In the genomic region with DNA sequence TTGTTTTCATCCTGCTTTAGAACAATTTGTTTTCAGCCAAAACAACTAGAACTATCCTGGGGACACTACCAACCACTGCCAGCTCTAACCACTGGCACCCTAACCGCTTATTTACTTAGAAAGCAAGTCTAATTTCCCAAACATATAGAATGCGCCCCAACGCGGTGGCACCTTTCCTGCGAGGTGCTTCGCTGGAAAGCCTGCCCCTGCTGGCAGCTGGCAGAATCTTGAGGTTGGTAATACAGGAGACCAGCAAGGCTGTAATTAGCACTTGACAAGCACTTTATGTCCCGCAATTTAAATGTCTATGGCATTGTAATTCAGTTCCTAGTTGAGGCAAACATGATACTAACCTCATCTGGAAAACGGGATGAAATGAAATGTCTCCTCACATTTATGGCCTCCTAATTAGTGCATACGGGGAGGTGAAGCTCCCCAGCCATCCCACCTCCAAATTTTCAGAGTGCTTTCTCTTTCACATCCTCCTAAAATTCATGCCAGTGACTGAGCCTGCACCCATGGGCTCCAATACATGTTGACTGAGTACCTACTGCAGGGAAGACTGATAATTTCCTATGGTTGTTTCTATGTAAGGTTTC, we compare ENCODE assay signal across 8 cellular contexts. TPM values are rescaled to one million over a fixed set of nuclear protein-coding genes. Genes with fewer than 3 reads are reported as not detected.
A peak's percentile ranks its signal among the peaks of the same experiment; 100 is the strongest.
DNase-seq lines count a peak whose midpoint lies in the region; ATAC-seq and TF ChIP-seq lines count a peak whose summit lies in the region.

No MANE protein-coding gene starts in this region.

- H3K9me2 ChIP-seq in SK-N-SH, result no peaks in the 10 kb centered on the region

- intact Hi-C loops in vagina (cut with DNase I), result no loop called here

- H3K27me3 ChIP-seq in SK-N-SH (ENCODE audit: insufficient read depth) (no peaks in the 10 kb centered on the region; the same call in 1 of the 2 replicates), vagina (no peaks in the 10 kb centered on the region)

- H3K4me1 ChIP-seq in SK-N-SH (ENCODE audit: control insufficient read depth in 1 of 2, insufficient read depth in 2 of 2, low read depth in 1 of 2, low read length in 1 of 2) (no peaks in the 10 kb centered on the region), vagina (no peaks in the 10 kb centered on the region)

- H3K27ac ChIP-seq in SK-N-SH (ENCODE audit: low read depth in 2 of 2, low read length in 1 of 2) (no peak overlapping the region), vagina (no peak overlapping the region)

- H3F3A ChIP-seq in SK-N-SH (replicated peaks; ENCODE audit: insufficient read depth), result no peaks in the 10 kb centered on the region

- no peak overlapping the region for H3K4me2 ChIP-seq in SK-N-SH

- WGBS in SK-N-SH (ENCODE audit: low lambda C conversion rate), result 15% methylated on average over 9 of the region's 9 CpGs

- no peak overlapping the region for H3K9ac ChIP-seq in SK-N-SH

- no peak for TF ChIP-seq POLR2A in vagina (IDR thresholded peaks at IDR 0.05)

- no peak for TF ChIP-seq RAD21 in SK-N-SH (IDR thresholded peaks at IDR 0.05; ENCODE audit: low read length)

- DNase-seq in AG20443 (ENCODE audit: low spot score) (peak; percentile 43), GM12865 (ENCODE audit: low read depth) (peak; percentile 31), SK-N-SH (no peak), iPS-NIHi11 (ENCODE audit: low spot score) (peak; percentile 71), nucleus accumbens (lab: John Stamatoyannopoulos, UW) (no peak), vagina (ENCODE audit: extremely low spot score in 2 of 2) (no peak), T1000 (lab: John Stamatoyannopoulos, UW) (no peak)

- no peaks in the 10 kb centered on the region for H3K9me3 ChIP-seq in SK-N-SH
- H3K9me3 ChIP-seq in vagina, result no peaks in the 10 kb centered on the region

- H3K79me2 ChIP-seq in SK-N-SH (ENCODE audit: insufficient read depth), result no peaks in the 10 kb centered on the region

- H3K36me3 ChIP-seq in SK-N-SH (replicated peaks in 1 of 2; ENCODE audit: control insufficient read depth in 1 of 2, insufficient read depth in 2 of 2, low read length in 1 of 2) (no peaks in the 10 kb centered on the region), vagina (no peaks in the 10 kb centered on the region)

- H4K20me1 ChIP-seq in SK-N-SH (ENCODE audit: insufficient read depth), result no peaks in the 10 kb centered on the region

- ATAC-seq in HG02763 (IDR thresholded peaks at IDR 0.05; ENCODE audit: unreplicated experiment), result no peak

- TF ChIP-seq EP300 in SK-N-SH (IDR thresholded peaks at IDR 0.05; ENCODE audit: borderline replicate concordance in 1 of 2, low read depth in 1 of 2, low read length in 1 of 2), result no peak

- CTCF ChIA-PET in SK-N-SH (lab: Yijun Ruan, JAX), result interaction anchor here (0.8 to 1.5 kb wide), 6 partner anchors 13 to 50 kb away, joined by 3 read pairs; no protein-coding TSS in a partner anchor

- no peak overlapping the region for H2AFZ ChIP-seq in SK-N-SH (ENCODE audit: low read depth)

- POLR2A ChIA-PET in SK-N-SH (lab: Yijun Ruan, JAX), result no interaction called here

- H3K4me3 ChIP-seq in GM12865 (ENCODE audit: low read depth, low read length) (no peak overlapping the region), SK-N-SH (ENCODE audit: low read depth in 2 of 2, low read length in 1 of 2) (no peak overlapping the region; a peak in 1 of 4 replicates), vagina (no peak overlapping the region)

- TF ChIP-seq CTCF in GM12865 (IDR thresholded peaks at IDR 0.05; ENCODE audit: insufficient read depth, low read depth, low read length, missing control alignments), result peak; percentile 60
- peak; percentile 53 for TF ChIP-seq CTCF in SK-N-SH (IDR thresholded peaks at IDR 0.05)
- no peak for TF ChIP-seq CTCF in vagina (IDR thresholded peaks at IDR 0.05)

TF ChIP-seq in SK-N-SH, 30 proteins besides CTCF, POLR2A, EP300 and RAD21:
- TF ChIP-seq MXI1 (IDR thresholded peaks at IDR 0.05; ENCODE audit: low read depth, low read length) (no peak), SIN3A (IDR thresholded peaks at IDR 0.05; ENCODE audit: borderline replicate concordance, low read depth, low read length) (no peak), ELF1 (IDR thresholded peaks at IDR 0.05) (no peak), YY1 (IDR thresholded peaks at IDR 0.05; ENCODE audit: low read depth) (no peak), FOXM1 (IDR thresholded peaks at IDR 0.05; ENCODE audit: low read depth) (no peak), RXRA (IDR thresholded peaks at IDR 0.05; ENCODE audit: borderline replicate concordance, low read depth) (no peak)
- TF ChIP-seq, protein P1, sequence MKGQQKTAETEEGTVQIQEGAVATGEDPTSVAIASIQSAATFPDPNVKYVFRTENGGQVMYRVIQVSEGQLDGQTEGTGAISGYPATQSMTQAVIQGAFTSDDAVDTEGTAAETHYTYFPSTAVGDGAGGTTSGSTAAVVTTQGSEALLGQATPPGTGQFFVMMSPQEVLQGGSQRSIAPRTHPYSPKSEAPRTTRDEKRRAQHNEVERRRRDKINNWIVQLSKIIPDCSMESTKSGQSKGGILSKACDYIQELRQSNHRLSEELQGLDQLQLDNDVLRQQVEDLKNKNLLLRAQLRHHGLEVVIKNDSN (IDR thresholded peaks at IDR 0.05; ENCODE audit: borderline replicate concordance, low read depth), result no peak

RNA-seq across cellular contexts. Expression of gene GABBR2, which starts 30.4 kb away (rescaled TPM):
- polyA plus RNA-seq in SK-N-SH (2012; rRNA removed), result not detected in 2 replicates
- polyA plus RNA-seq in SK-N-SH (2012; cell fraction: cytosol; rRNA removed), result 0.01 and 0.03 TPM in 2 replicates
- 0.08 TPM in 1 of 2 replicates, not detected in the other for polyA plus RNA-seq in SK-N-SH (2012; cell fraction: nucleus; rRNA removed)
- not detected for total RNA-seq in vagina

Comparison
In these comparisons a context has a peak if more than half of its experiments do, and no peak if none do; other contexts are left out.
1. DNase-seq: peak in AG20443 (single experiment), GM12865 (single experiment) and iPS-NIHi11 (single experiment); none in SK-N-SH (single experiment), nucleus accumbens (0 of 56), vagina (0 of 2) and T1000 (single experiment).
2. CTCF ChIP-seq: peak in GM12865 (single experiment) and SK-N-SH (single experiment); none in vagina (0 of 3).